27 cellular contexts compared by ENCODE assay signal in genomic region chr1:74799119-74799518, GRCh38.
"Had no signal": no experiment of that assay in that cellular context is flagged by ENCODE, and none has a peak within 500 bp of the region (broad histone marks: within the 10 kb centered on the region; RNA-seq: fewer than 3 reads in every experiment).

No MANE protein-coding gene starts in this region.

- H3K79me2 ChIP-seq: parathyroid adenoma had no signal

- H3K36me3 ChIP-seq: gastrocnemius medialis, left lung, sigmoid colon, stomach, thyroid gland had no signal

- H3K4me1 Mint-ChIP-seq: endodermal cell; mesothelial cell of epicardium; naive B cell; neural crest cell; stimulated activated effector memory CD8-positive, alpha-beta T cell treated with anti-CD3 and anti-CD28 coated beads, Interleukin-12 subunit alpha, Interleukin-12 subunit beta, amount 100 ng/mL, for 72 hours had no signal

- H3K27ac Mint-ChIP-seq: dendritic cell treated with granulocyte-macrophage colony-stimulating factor and Interleukin-4, amounts not matched to agents 40 ng/mL and 50 ng/mL, for 4 days; endodermal cell; mesothelial cell of epicardium; naive B cell; natural killer cell treated with Interleukin-12 subunit alpha and Interleukin-12 subunit beta and Interleukin-15 and Interleukin-18, amount 100 ng/mL, for 72 hours; stimulated activated effector memory CD8-positive, alpha-beta T cell treated with anti-CD3 and anti-CD28 coated beads, Interleukin-12 subunit alpha, Interleukin-12 subunit beta, amount 100 ng/mL, for 72 hours had no signal

- H3K36me3 Mint-ChIP-seq: mesothelial cell of epicardium; naive B cell; natural killer cell treated with Interleukin-12 subunit alpha and Interleukin-12 subunit beta and Interleukin-15 and Interleukin-18, amount 100 ng/mL, for 72 hours; stimulated activated effector memory CD8-positive, alpha-beta T cell treated with anti-CD3 and anti-CD28 coated beads, Interleukin-12 subunit alpha, Interleukin-12 subunit beta, amount 100 ng/mL, for 72 hours had no signal

- H3K4me3 Mint-ChIP-seq: dendritic cell treated with granulocyte-macrophage colony-stimulating factor and Interleukin-4, amounts not matched to agents 40 ng/mL and 50 ng/mL, for 4 days; endodermal cell; mesothelial cell of epicardium; naive B cell; natural killer cell treated with Interleukin-12 subunit alpha and Interleukin-12 subunit beta and Interleukin-15 and Interleukin-18, amount 100 ng/mL, for 72 hours; neural crest cell; stimulated activated effector memory CD8-positive, alpha-beta T cell treated with anti-CD3 and anti-CD28 coated beads, Interleukin-12 subunit alpha, Interleukin-12 subunit beta, amount 100 ng/mL, for 72 hours had no signal

- DNase-seq: effector CD8-positive, alpha-beta T cell; endodermal cell; foreskin fibroblast; gastrocnemius medialis; head of caudate nucleus; left cardiac atrium; left lung; mesenchymal stem cell; mucosa of descending colon; naive B cell; psoas muscle; right cardiac atrium; sigmoid colon; stimulated activated CD4-positive, alpha-beta T cell treated with anti-CD3 and anti-CD28 coated beads, Interleukin-2, amount 100 ng/mL, for 24 hours; stimulated activated CD4-positive, alpha-beta T cell treated with anti-CD3 and anti-CD28 coated beads, Interleukin-4, amount 100 ng/mL, for 24 hours; stimulated activated naive CD4-positive, alpha-beta T cell treated with Interleukin-2 at 50 U/mL for 16 hours; stomach; thyroid gland; trophoblast cell had no signal

- H3K9me3 ChIP-seq: gastrocnemius medialis, mucosa of descending colon, psoas muscle, thyroid gland had no signal

- H3K4me1 ChIP-seq: gastrocnemius medialis, left lung, parathyroid adenoma, psoas muscle, sigmoid colon, stomach, thyroid gland had no signal

- H3K4me3 ChIP-seq: gastrocnemius medialis, left lung, mucosa of descending colon, psoas muscle, sigmoid colon, stomach, thyroid gland had no signal

- H2AFZ ChIP-seq: parathyroid adenoma had no signal

- H3K27me3 ChIP-seq: gastrocnemius medialis, left lung, sigmoid colon, stomach, thyroid gland had no signal

- ATAC-seq: esophagus mucosa; gastrocnemius medialis; left cardiac atrium; left lung; mucosa of descending colon; natural killer cell treated with Interleukin-12 subunit alpha and Interleukin-12 subunit beta and Interleukin-15 and Interleukin-18, amount 100 ng/mL, for 72 hours; psoas muscle; right cardiac atrium; stimulated activated effector memory CD8-positive, alpha-beta T cell treated with anti-CD3 and anti-CD28 coated beads, Interleukin-12 subunit alpha, Interleukin-12 subunit beta, amount 100 ng/mL, for 72 hours had no signal

- H3K27me3 Mint-ChIP-seq: dendritic cell treated with granulocyte-macrophage colony-stimulating factor and Interleukin-4, amounts not matched to agents 40 ng/mL and 50 ng/mL, for 4 days had no signal

- H3K9ac ChIP-seq: parathyroid adenoma had no signal

- H3K9me3 Mint-ChIP-seq: neural crest cell had no signal

- H3K27ac ChIP-seq: epithelial cell of prostate, gastrocnemius medialis, left lung, parathyroid adenoma, psoas muscle, sigmoid colon, stomach, thyroid gland had no signal
